Comparison of ENCODE assay signal across 12 cellular contexts in the genomic region with DNA sequence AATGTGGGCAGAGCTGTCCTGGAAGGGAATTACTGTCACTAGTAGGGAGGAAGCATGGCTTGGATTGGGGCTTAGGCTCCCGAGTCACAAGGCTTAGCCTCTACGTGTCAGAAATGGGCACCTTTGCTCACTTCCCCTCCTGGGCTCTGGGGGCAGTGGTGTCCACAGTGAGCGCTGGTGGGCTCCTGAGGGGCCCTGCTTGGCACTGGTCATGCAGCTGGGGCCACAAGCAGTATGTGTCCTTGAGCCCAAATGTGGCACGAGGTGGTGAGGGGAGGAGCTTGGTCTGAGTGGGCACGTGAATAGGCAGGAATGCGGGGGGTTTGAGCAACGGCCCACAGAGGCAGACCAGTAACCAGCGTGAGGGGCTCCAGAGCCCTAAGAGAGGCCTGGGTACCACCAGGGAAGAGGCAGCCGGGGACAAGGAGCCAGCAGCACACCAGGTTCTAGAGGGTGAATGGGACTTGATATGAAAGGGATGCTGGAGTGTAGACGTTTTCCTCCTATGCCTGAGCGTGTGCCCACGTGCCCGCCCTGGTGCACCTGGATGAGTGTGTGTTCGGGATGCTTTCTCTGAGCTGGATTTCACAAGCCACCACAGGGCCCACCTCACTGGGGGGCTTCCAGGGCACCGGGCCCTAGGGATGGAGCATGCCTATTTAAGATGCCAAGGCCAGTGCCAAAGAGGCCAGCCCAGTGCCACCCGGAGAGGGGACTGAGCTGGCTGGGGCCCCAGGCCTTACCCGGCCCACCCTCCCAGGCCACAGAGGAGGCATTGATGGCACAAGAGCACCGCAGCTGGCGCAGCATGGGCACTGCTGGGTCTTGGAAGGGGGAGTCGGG. TPM values are rescaled to one million over a fixed set of nuclear protein-coding genes. Genes with fewer than 3 reads are reported as not detected.
DNase-seq lines count a peak whose midpoint lies in the region; ATAC-seq, FAIRE-seq and TF ChIP-seq lines count a peak whose summit lies in the region.
"Had no signal": no experiment of that assay in that cellular context is flagged by ENCODE, and none has a peak within 500 bp of the region (broad histone marks: within the 10 kb centered on the region; RNA-seq: fewer than 3 reads in every experiment).

No MANE protein-coding gene starts in this region.

- H3K36me3 ChIP-seq in PC-9 (ENCODE audit: low read depth), result no peaks in the 10 kb centered on the region
- H3K36me3 ChIP-seq in vagina, result no peaks in the 10 kb centered on the region
- H3K36me3 ChIP-seq: uterus had no signal

- peaks cover 13% of the 10 kb centered on the region; the same call in 1 of the 2 replicates for H3F3A ChIP-seq in PC-9 (ENCODE audit: insufficient read depth, low read depth)

- DNase-seq in AG04450 (ENCODE audit: low read depth, low spot score), result no peak
- no peak for DNase-seq in GM12891 (ENCODE audit: insufficient read length, low spot score)
- DNase-seq in SHP77 (lab: John Stamatoyannopoulos, UW), result peak; percentile 91 to 93
- peak; percentile 34 for DNase-seq in iPS-NIHi7 (ENCODE audit: extremely low spot score)
- DNase-seq in UCSD-AML1 (lab: John Stamatoyannopoulos, UW; ENCODE audit: unreplicated experiment), result no peak
- DNase-seq in PC-9, result no peak
- DNase-seq in vagina (ENCODE audit: extremely low spot score in 2 of 2), result no peak
- DNase-seq: effector CD8-positive, alpha-beta T cell; GDM1; mammary epithelial cell; uterus had no signal

- H3K4me3 ChIP-seq in AG04450 (ENCODE audit: low read depth, low read length) (no peak overlapping the region), PC-9 (no peak overlapping the region), vagina (no peak overlapping the region)
- H3K4me3 ChIP-seq: uterus had no signal

- H3K9me3 ChIP-seq in AG04450 (ENCODE audit: control insufficient read depth, insufficient read depth, low read length), result peaks cover under 1% of the 10 kb centered on the region; the same call in 1 of the 2 replicates
- H3K9me3 ChIP-seq in PC-9 (ENCODE audit: insufficient read depth, low read depth), result no peaks in the 10 kb centered on the region
- no peaks in the 10 kb centered on the region for H3K9me3 ChIP-seq in vagina
- H3K9me3 ChIP-seq: uterus had no signal

- H3K27me3 ChIP-seq in AG04450 (ENCODE audit: control insufficient read depth, insufficient read depth, low read length), result no peaks in the 10 kb centered on the region
- H3K27me3 ChIP-seq in PC-9 (ENCODE audit: insufficient read depth, low read depth), result no peaks in the 10 kb centered on the region
- H3K27me3 ChIP-seq in vagina, result no peaks in the 10 kb centered on the region
- H3K27me3 ChIP-seq: uterus had no signal

- ATAC-seq in GM18502 (IDR thresholded peaks at IDR 0.05; ENCODE audit: poor library complexity, unreplicated experiment), result no peak

- no peak for FAIRE-seq in GM12891 (lab: Jason Lieb, UNC)

- BruUV-seq in PC-9 (replicated peaks; lab: Mats Ljungman, UMichigan), result no TSS peak

- no peaks in the 10 kb centered on the region for H3K79me2 ChIP-seq in PC-9 (ENCODE audit: low read depth)

- H4K20me1 ChIP-seq in PC-9 (ENCODE audit: insufficient read depth), result no peaks in the 10 kb centered on the region

- H2AFZ ChIP-seq in PC-9, result no peak overlapping the region

- TF ChIP-seq POLR2A in GM12891 (IDR thresholded peaks at IDR 0.05; ENCODE audit: low read depth, low read length), result no peak
- no peak for TF ChIP-seq POLR2A in vagina (IDR thresholded peaks at IDR 0.05)

- intact Hi-C loops in PC-9 (cut with micrococcal nuclease; ENCODE audit: unreplicated experiment), result no loop called here
- intact Hi-C loops in vagina (cut with DNase I), result no loop called here

- TF ChIP-seq CTCF in AG04450 (IDR thresholded peaks at IDR 0.05; ENCODE audit: low read depth, low read length), result 0 out of 2 replicates have a peak, but pooled peaks have one; percentile 7
- no peak; the same call in 1 of the 2 replicates for TF ChIP-seq CTCF in PC-9 (conservative IDR thresholded peaks at IDR 0.05)
- TF ChIP-seq CTCF in vagina (IDR thresholded peaks at IDR 0.05), result no peak

- no peaks in the 10 kb centered on the region for H3K9me2 ChIP-seq in PC-9 (ENCODE audit: insufficient read depth)

- POLR2A ChIA-PET in AG04450 (lab: Yijun Ruan, JAX), result interaction anchor here (6.7 kb wide), 1 partner anchor 22 kb away, joined by 35 read pairs; a partner anchor contains a TSS
- POLR2A ChIA-PET in PC-9 (lab: Charles Lee; ENCODE audit: unreplicated experiment), result no interaction called here

- H3K4me1 ChIP-seq in PC-9 (replicated peaks; ENCODE audit: insufficient read depth), result peaks cover 14% of the 10 kb centered on the region
- peaks cover 12% of the 10 kb centered on the region for H3K4me1 ChIP-seq in vagina
- H3K4me1 ChIP-seq: uterus had no signal

- no peak overlapping the region for H3K4me2 ChIP-seq in PC-9

- CTCF ChIA-PET in AG04450 (lab: Charles Lee) (interaction anchor here (1.0 to 3.4 kb wide), 6 partner anchors 8 to 75 kb away, joined by 3 to 13 read pairs (median 6); no protein-coding TSS in a partner anchor), PC-9 (lab: Charles Lee) (no interaction called here)

- H3K27ac ChIP-seq in AG04450 (ENCODE audit: low read depth, low read length) (no peak overlapping the region), PC-9 (no peak overlapping the region), vagina (no peak overlapping the region)
- H3K27ac ChIP-seq: uterus had no signal

TF ChIP-seq in GM12891, 5 proteins besides CTCF, POLR2A, EP300 and RAD21:
- no peak for TF ChIP-seq POLR2AphosphoS5 (IDR thresholded peaks at IDR 0.05; ENCODE audit: low read depth, low read length)
- TF ChIP-seq TAF1 (IDR thresholded peaks at IDR 0.05; ENCODE audit: low read depth, low read length), result no peak
- peak; percentile 52 for TF ChIP-seq SPI1 (IDR thresholded peaks at IDR 0.05; ENCODE audit: low read depth, low read length)

RNA-seq across cellular contexts. Expression of a gene that starts 22.8 kb away (rescaled TPM):
- polyA plus RNA-seq in AG04450 (2011; rRNA removed), result 505 and 681 TPM in 2 replicates
- polyA minus RNA-seq in AG04450 (2011; rRNA and poly(A)+ RNA removed), result 227 and 297 TPM in 2 replicates
- polyA plus RNA-seq in GM12891 (2012; ENCODE audit: low read depth, missing spikeins), result 1,598 TPM
- total RNA-seq in PC-9 (2021) (1,200 and 1,260 TPM in 2 replicates), vagina (536 TPM)

Comparison
In these comparisons a context has a peak if more than half of its experiments do, and no peak if none do; other contexts are left out.
1. DNase-seq: peak in SHP77 (2 of 2) and iPS-NIHi7 (single experiment); none in AG04450 (single experiment), GM12891 (single experiment), UCSD-AML1 (single experiment), PC-9 (0 of 2) and vagina (0 of 2).